In genomic region chr15:73715417-73715816, GRCh38 we compare ENCODE assay signal across 27 cellular contexts. TPM values are rescaled to one million over a fixed set of nuclear protein-coding genes. Genes with fewer than 3 reads are reported as not detected.
DNase-seq lines count a peak whose midpoint lies in the region; ATAC-seq and TF ChIP-seq lines count a peak whose summit lies in the region.
"Had no signal": no experiment of that assay in that cellular context is flagged by ENCODE, and none has a peak within 500 bp of the region (broad histone marks: within the 10 kb centered on the region; RNA-seq: fewer than 3 reads in every experiment).

No MANE protein-coding gene starts in this region.

- H3F3A ChIP-seq in SK-N-SH (replicated peaks; ENCODE audit: insufficient read depth): peaks cover 16% of the 10 kb centered on the region

- POLR2A ChIA-PET in SK-N-SH (lab: Yijun Ruan, JAX) (no interaction called here), OCI-LY7 (lab: Charles Lee) (no interaction called here)

- CTCF ChIA-PET in SK-N-SH (lab: Yijun Ruan, JAX): interaction anchor here (1.2 to 5.1 kb wide), 4 partner anchors 10 to 124 kb away, joined by 3 to 26 read pairs (median 15); no protein-coding TSS in a partner anchor
- CTCF ChIA-PET in OCI-LY7 (lab: Charles Lee; ENCODE audit: unreplicated experiment): no interaction called here

- no peak; the same call in none of the 3 replicates for ATAC-seq in SK-N-SH treated with all-trans-retinoic acid at 6 μM for 48 hours
- peak; percentile 75 for ATAC-seq in Right ventricle myocardium superior (ENCODE audit: poor library complexity)
- no peak for ATAC-seq in GM18861 (IDR thresholded peaks at IDR 0.05; ENCODE audit: unreplicated experiment)
- ATAC-seq: PC-3 had no signal

- peaks cover 10 to 36% of the 10 kb centered on the region in 2 experiments for H3K36me3 ChIP-seq in SK-N-SH (replicated peaks in 1 of 2; ENCODE audit: control insufficient read depth in 1 of 2, insufficient read depth in 2 of 2, low read length in 1 of 2)
- peaks cover 20% of the 10 kb centered on the region for H3K36me3 ChIP-seq in right atrium auricular region
- H3K36me3 ChIP-seq in osteoblast (ENCODE audit: insufficient read depth, low read length): peaks cover 32% of the 10 kb centered on the region
- no peaks in the 10 kb centered on the region for H3K36me3 ChIP-seq in OCI-LY7 (ENCODE audit: insufficient read depth, low read length)
- H3K36me3 ChIP-seq: BLaER1 had no signal

- no peaks in the 10 kb centered on the region for H3K27me3 ChIP-seq in SK-N-SH (ENCODE audit: insufficient read depth)
- no peaks in the 10 kb centered on the region for H3K27me3 ChIP-seq in right atrium auricular region
- H3K27me3 ChIP-seq in osteoblast (ENCODE audit: insufficient read depth, low read length): peaks cover 5% of the 10 kb centered on the region
- H3K27me3 ChIP-seq: BLaER1, MG63 had no signal

- DNase-seq in SK-N-SH (no peak), Right ventricle myocardium superior (peak; percentile 67), right atrium auricular region (ENCODE audit: low spot score) (no peak), osteoblast (ENCODE audit: insufficient read length, low spot score, missing footprints) (peak; percentile 42), OCI-LY7 (ENCODE audit: low spot score) (no peak), A172 (ENCODE audit: low spot score) (no peak)
- DNase-seq: 8988T; CD4-positive, CD25-positive, alpha-beta regulatory T cell; DMS153; DND-41; H9; HFFc6; IMR-90; KG1; MG63; NCI-H1092; NCI-H1417 treated with DMSO at 0.1 percent for 48 hours; NCI-H1694 treated with DMSO at 0.1 percent for 48 hours; NCI-H2081; NCI-H2171; NCI-H345; NCI-H510A treated with DMSO at 0.1 percent for 48 hours; PC-3 had no signal

- intact Hi-C loops in Right ventricle myocardium superior (cut with DNase I): loop anchor here (10.0 kb wide), 1 partner anchor 59 kb away; no protein-coding TSS in a partner anchor
- intact Hi-C loops in OCI-LY7 (cut with micrococcal nuclease; ENCODE audit: unreplicated experiment): no loop called here

- H2AFZ ChIP-seq in SK-N-SH (ENCODE audit: low read depth) (no peak overlapping the region), osteoblast (ENCODE audit: low read length) (no peak overlapping the region), OCI-LY7 (ENCODE audit: low read length) (no peak overlapping the region)

- H3K79me2 ChIP-seq in SK-N-SH (ENCODE audit: insufficient read depth) (no peaks in the 10 kb centered on the region), osteoblast (ENCODE audit: insufficient read depth, low read length) (no peaks in the 10 kb centered on the region), OCI-LY7 (ENCODE audit: insufficient read depth, low read depth, low read length) (no peaks in the 10 kb centered on the region)

- TF ChIP-seq CTCF in SK-N-SH (IDR thresholded peaks at IDR 0.05): no peak
- TF ChIP-seq CTCF in right atrium auricular region (IDR thresholded peaks at IDR 0.05): no peak
- TF ChIP-seq CTCF in osteoblast (IDR thresholded peaks at IDR 0.05; ENCODE audit: extremely low read depth, low read depth, low read length): no peak
- no peak for TF ChIP-seq CTCF in OCI-LY7 (conservative IDR thresholded peaks at IDR 0.05; ENCODE audit: low read length)

- no peak overlapping the region for H3K9ac ChIP-seq in SK-N-SH
- H3K9ac ChIP-seq: BLaER1 had no signal

- TF ChIP-seq EP300 in SK-N-SH (IDR thresholded peaks at IDR 0.05; ENCODE audit: borderline replicate concordance in 1 of 2, low read depth in 1 of 2, low read length in 1 of 2): no peak

- 94% methylated on average over 3 of the region's 3 CpGs for WGBS in SK-N-SH (ENCODE audit: low lambda C conversion rate)

- H3K4me2 ChIP-seq in SK-N-SH (no peak overlapping the region), osteoblast (ENCODE audit: insufficient read depth, low read length) (no peak overlapping the region), OCI-LY7 (ENCODE audit: low read length) (no peak overlapping the region)
- H3K4me2 ChIP-seq: BLaER1 had no signal

- no peak for TF ChIP-seq RAD21 in SK-N-SH (IDR thresholded peaks at IDR 0.05; ENCODE audit: low read length)

- H3K9me2 ChIP-seq in SK-N-SH (no peaks in the 10 kb centered on the region), OCI-LY7 (ENCODE audit: insufficient read depth, low read length) (no peaks in the 10 kb centered on the region)

- peaks cover 0 to 4% of the 10 kb centered on the region in 2 experiments; a peak in 1 of 4 replicates for H3K4me1 ChIP-seq in SK-N-SH (ENCODE audit: control insufficient read depth in 1 of 2, insufficient read depth in 2 of 2, low read depth in 1 of 2, low read length in 1 of 2)
- H3K4me1 ChIP-seq in right atrium auricular region: peaks cover 0 to 36% of the 10 kb centered on the region in 2 donors
- H3K4me1 ChIP-seq in osteoblast (ENCODE audit: insufficient read depth, low read length): no peaks in the 10 kb centered on the region
- H3K4me1 ChIP-seq in OCI-LY7 (ENCODE audit: insufficient read depth, low read length, poor library complexity, severe bottlenecking): no peaks in the 10 kb centered on the region
- H3K4me1 ChIP-seq: SJSA1 had no signal

- H3K4me3 ChIP-seq in SK-N-SH (ENCODE audit: low read depth in 2 of 2, low read length in 1 of 2): no peak overlapping the region
- no peak overlapping the region for H3K4me3 ChIP-seq in right atrium auricular region
- no peak overlapping the region for H3K4me3 ChIP-seq in osteoblast (ENCODE audit: insufficient read depth, low read length)
- H3K4me3 ChIP-seq in OCI-LY7 (ENCODE audit: low read depth, low read length, poor library complexity, severe bottlenecking): no peak overlapping the region
- H3K4me3 ChIP-seq: BLaER1, MG63, SJSA1 had no signal

- H3K27ac ChIP-seq in SK-N-SH (ENCODE audit: low read depth in 2 of 2, low read length in 1 of 2) (no peak overlapping the region), right atrium auricular region (peak overlapping the region; percentile 64 to 70), osteoblast (ENCODE audit: low read depth, low read length) (no peak overlapping the region), OCI-LY7 (ENCODE audit: low read depth, low read length, poor library complexity, severe bottlenecking) (no peak overlapping the region)
- H3K27ac ChIP-seq: BLaER1, SJSA1 had no signal

- H3K9me3 ChIP-seq in SK-N-SH (no peaks in the 10 kb centered on the region), right atrium auricular region (no peaks in the 10 kb centered on the region), osteoblast (ENCODE audit: low read depth, low read length) (no peaks in the 10 kb centered on the region), OCI-LY7 (ENCODE audit: low read length) (no peaks in the 10 kb centered on the region)
- H3K9me3 ChIP-seq: BLaER1, MG63, SJSA1 had no signal

- H4K20me1 ChIP-seq in SK-N-SH (ENCODE audit: insufficient read depth) (no peaks in the 10 kb centered on the region), osteoblast (ENCODE audit: insufficient read depth, low read length) (peaks cover 6% of the 10 kb centered on the region), OCI-LY7 (ENCODE audit: insufficient read depth, low read length) (no peaks in the 10 kb centered on the region)
- H4K20me1 ChIP-seq: BLaER1 had no signal

- BruUV-seq in OCI-LY7 (replicated peaks; lab: Mats Ljungman, UMichigan): no TSS peak

TF ChIP-seq in SK-N-SH, 30 proteins besides CTCF, POLR2A, EP300 and RAD21:
- TF ChIP-seq IRF3 (IDR thresholded peaks at IDR 0.05; ENCODE audit: low read depth, low read length) (no peak), TAF1 (IDR thresholded peaks at IDR 0.05; ENCODE audit: borderline replicate concordance, low read depth, low read length) (no peak), SMC3 (IDR thresholded peaks at IDR 0.05; ENCODE audit: low read depth, low read length) (peak; percentile 20; the same call in 1 of the 2 replicates)

TF ChIP-seq in SK-N-SH treated with all-trans-retinoic acid at 6 μM for 48 hours, 23 proteins besides CTCF, POLR2A, EP300 and RAD21 (continues in another document):
- TF ChIP-seq GLIS3 (CRISPR knock-in tag; IDR thresholded peaks at IDR 0.05): no peak
- no peak for TF ChIP-seq ZNF8 (CRISPR knock-in tag; IDR thresholded peaks at IDR 0.05)
- TF ChIP-seq CSRNP3 (CRISPR knock-in tag; IDR thresholded peaks at IDR 0.05): no peak

RNA-seq across cellular contexts. Expression of gene CD276, which starts 31.2 kb away (rescaled TPM):
- 60.1 and 86.2 TPM in 2 replicates for polyA plus RNA-seq in SK-N-SH (2012; rRNA removed)
- polyA plus RNA-seq in SK-N-SH (2012; cell fraction: cytosol; rRNA removed): 45.2 and 67.1 TPM in 2 replicates
- 81.1 and 82.1 TPM in 2 replicates for polyA plus RNA-seq in SK-N-SH (2012; cell fraction: nucleus; rRNA removed)
- total RNA-seq in Right ventricle myocardium superior: 36.5 TPM
- 10 to 100 TPM; 31.2 to 60.4 TPM for total RNA-seq in right atrium auricular region
- 145 and 154 TPM in 2 replicates for total RNA-seq in osteoblast
- total RNA-seq in OCI-LY7 (2014; rRNA removed; shearing (Covaris generic)): not detected in 2 replicates
- total RNA-seq in OCI-LY7 (2022): not detected in 2 replicates
- total RNA-seq in A172 (2014; rRNA removed; shearing (Covaris generic)): 121 and 158 TPM in 2 replicates
- total RNA-seq: CD4-positive, CD25-positive, alpha-beta regulatory T cell had no signal
- polyA plus RNA-seq: CD4-positive, CD25-positive, alpha-beta regulatory T cell had no signal

RNA-seq across cellular contexts. Expression of gene INSYN1, which starts 37.7 kb away (rescaled TPM):
- polyA plus RNA-seq in SK-N-SH (2012; rRNA removed): 3.6 and 3.7 TPM in 2 replicates
- 1.6 and 2.2 TPM in 2 replicates for polyA plus RNA-seq in SK-N-SH (2012; cell fraction: cytosol; rRNA removed)
- 5.7 and 6.7 TPM in 2 replicates for polyA plus RNA-seq in SK-N-SH (2012; cell fraction: nucleus; rRNA removed)
- total RNA-seq in Right ventricle myocardium superior (155 TPM), right atrium auricular region (10 to 100 TPM; 32.7 to 68.5 TPM), osteoblast (3.8 and 4.7 TPM in 2 replicates), OCI-LY7 (2022) (not detected in 2 replicates)
- total RNA-seq in OCI-LY7 (2014; rRNA removed; shearing (Covaris generic)): not detected in 2 replicates
- total RNA-seq in A172 (2014; rRNA removed; shearing (Covaris generic)): 1.0 and 1.5 TPM in 2 replicates
- total RNA-seq: CD4-positive, CD25-positive, alpha-beta regulatory T cell; PC-3; SJSA1 had no signal
- polyA plus RNA-seq: CD4-positive, CD25-positive, alpha-beta regulatory T cell had no signal

Comparison
In these comparisons a context has a peak if more than half of its experiments do, and no peak if none do; other contexts are left out.
1. DNase-seq: peak in Right ventricle myocardium superior (single experiment) and osteoblast (single experiment); none in SK-N-SH (single experiment), right atrium auricular region (single experiment), OCI-LY7 (single experiment) and A172 (single experiment).
2. H3K27ac ChIP-seq: peak in right atrium auricular region (2 of 2); none in SK-N-SH (0 of 2), osteoblast (single experiment) and OCI-LY7 (single experiment).
3. RNA of gene CD276, which starts 31.2 kb away (total RNA-seq): 121 to 158 TPM in A172, 145 to 154 TPM in osteoblast, 31.2 to 60.4 TPM in right atrium auricular region and 36.5 TPM in Right ventricle myocardium superior (single experiment); not detected in OCI-LY7; every median in the first group is over 10 times any median in the second.